ENCODE assay signal across 8 cellular contexts in genomic region chr12:89949457-89950195, GRCh38.
DNase-seq lines count a peak whose midpoint lies in the region; ATAC-seq and TF ChIP-seq lines count a peak whose summit lies in the region.

No MANE protein-coding gene starts in this region.

- peak overlapping the region; percentile 15 for H3K4me3 Mint-ChIP-seq in endothelial cell (ENCODE audit: unreplicated experiment)
- H3K4me3 Mint-ChIP-seq in progenitor cell of endocrine pancreas (ENCODE audit: low read depth): no peak overlapping the region

- TF ChIP-seq CTCF in endothelial cell (IDR thresholded peaks at IDR 0.05; ENCODE audit: unreplicated experiment) (no peak), progenitor cell of endocrine pancreas (IDR thresholded peaks at IDR 0.05; ENCODE audit: unreplicated experiment) (peak; percentile 24)

- ATAC-seq in GM19397 (IDR thresholded peaks at IDR 0.05; ENCODE audit: unreplicated experiment) (peak; percentile 86), HG03432 (IDR thresholded peaks at IDR 0.05; ENCODE audit: unreplicated experiment) (peak; percentile 95)

- peaks cover 4% of the 10 kb centered on the region for H3K27me3 Mint-ChIP-seq in endothelial cell (ENCODE audit: unreplicated experiment)
- H3K27me3 Mint-ChIP-seq in progenitor cell of endocrine pancreas: no peaks in the 10 kb centered on the region

- H3K4me1 Mint-ChIP-seq in endothelial cell (ENCODE audit: unreplicated experiment): peaks cover 26% of the 10 kb centered on the region
- peaks cover 20% of the 10 kb centered on the region for H3K4me1 Mint-ChIP-seq in progenitor cell of endocrine pancreas (ENCODE audit: low read depth)

- H3K27ac Mint-ChIP-seq in endothelial cell (ENCODE audit: unreplicated experiment) (peak overlapping the region; percentile 96), progenitor cell of endocrine pancreas (no peak overlapping the region)

- H3K36me3 Mint-ChIP-seq in endothelial cell (ENCODE audit: low read depth, unreplicated experiment) (no peaks in the 10 kb centered on the region), progenitor cell of endocrine pancreas (ENCODE audit: insufficient read depth) (no peaks in the 10 kb centered on the region)

- DNase-seq in DMS153 treated with DMSO at 0.1 percent for 48 hours (lab: John Stamatoyannopoulos, UW; ENCODE audit: unreplicated experiment) (peak; percentile 48), T-helper 22 cell (ENCODE audit: low read depth) (peak; percentile 64), endothelial cell (ENCODE audit: low spot score) (peak; percentile 31), progenitor cell of endocrine pancreas (ENCODE audit: low spot score, unreplicated experiment) (no peak), KG1 (lab: John Stamatoyannopoulos, UW) (no peak), superior temporal gyrus (ENCODE audit: extremely low spot score) (no peak)

- H3K9me3 Mint-ChIP-seq in endothelial cell (ENCODE audit: unreplicated experiment) (no peaks in the 10 kb centered on the region), progenitor cell of endocrine pancreas (ENCODE audit: low read depth) (no peaks in the 10 kb centered on the region)

Comparison
In these comparisons a context has a peak if more than half of its experiments do, and no peak if none do; other contexts are left out.
1. DNase-seq: peak in DMS153 treated with DMSO at 0.1 percent for 48 hours (single experiment), T-helper 22 cell (single experiment) and endothelial cell (single experiment); none in progenitor cell of endocrine pancreas (single experiment), KG1 (single experiment) and superior temporal gyrus (single experiment).